ENCODE assay signal across 25 cellular contexts in genomic region chr20:58569211-58570125, GRCh38. TPM values are rescaled to one million over a fixed set of nuclear protein-coding genes. Genes with fewer than 3 reads are reported as not detected.
DNase-seq lines count a peak whose midpoint lies in the region; ATAC-seq, FAIRE-seq and TF ChIP-seq lines count a peak whose summit lies in the region.
"Had no signal": no experiment of that assay in that cellular context is flagged by ENCODE, and none has a peak within 500 bp of the region (broad histone marks: within the 10 kb centered on the region; RNA-seq: fewer than 3 reads in every experiment).

No MANE protein-coding gene starts in this region.

- peak; percentile 98 for FAIRE-seq in HTR-8/SVneo (lab: Jason Lieb, UNC)
- FAIRE-seq: colon, keratinocyte, small intestine had no signal

- 61 to 65% methylated on average over 29 of the region's 29 CpGs for WGBS in lower leg skin, 2 donors

- H3K9me3 ChIP-seq in SJCRH30 (replicated peaks) = no peaks in the 10 kb centered on the region
- H3K9me3 ChIP-seq: gastroesophageal sphincter, MG63, thoracic aorta had no signal

- H3K4me3 ChIP-seq in SJCRH30 (no peak overlapping the region), epithelial cell of esophagus (ENCODE audit: low read length) (no peak overlapping the region), lower leg skin (ENCODE audit: low read depth, poor library complexity, severe bottlenecking) (no peak overlapping the region)
- H3K4me3 ChIP-seq: gastroesophageal sphincter, MG63, thoracic aorta had no signal

- no peak for TF ChIP-seq CTCF in epithelial cell of esophagus (IDR thresholded peaks at IDR 0.05; ENCODE audit: insufficient read depth, low read depth, low read length, missing control alignments)
- no peak for TF ChIP-seq CTCF in lower leg skin (IDR thresholded peaks at IDR 0.05)

- TF ChIP-seq POLR2A in lower leg skin (IDR thresholded peaks at IDR 0.05) = no peak

- DNase-seq in HTR-8/SVneo (ENCODE audit: insufficient read length, low spot score) (no peak), SJCRH30 (no peak), epithelial cell of esophagus (ENCODE audit: low read depth) (peak; percentile 5), posterior vena cava (ENCODE audit: low spot score) (peak; percentile 36), NAMALWA (ENCODE audit: low spot score) (no peak), NK-92 (lab: John Stamatoyannopoulos, UW; ENCODE audit: unreplicated experiment) (no peak), lower leg skin (ENCODE audit: low spot score in 2 of 2) (no peak)
- DNase-seq: activated CD4-positive, alpha-beta T cell treated with anti-CD3 and anti-CD28 coated beads, Interleukin-2, amount 10 ng/mL, durations not matched to agents 7 days and 5 days; CD4-positive, alpha-beta T cell; MG63; naive thymus-derived CD4-positive, alpha-beta T cell; NCI-H187; NCI-H69; SHP77; small intestine; stimulated activated CD4-positive, alpha-beta T cell treated with anti-CD3 and anti-CD28 coated beads, Interleukin-2, amount 100 ng/mL, for 48 hours; stimulated activated naive B cell treated with anti-CD40 and anti-IgM and Interleukin-4, amounts not matched to agents 10 μg/mL and 1 μg/mL and 100 μg/mL, for 72 hours had no signal

- no peaks in the 10 kb centered on the region for H3K27me3 ChIP-seq in SJCRH30
- H3K27me3 ChIP-seq: gastroesophageal sphincter, MG63 had no signal

- H3K36me3 ChIP-seq in SJCRH30 = no peaks in the 10 kb centered on the region
- H3K36me3 ChIP-seq: gastroesophageal sphincter, MG63, thoracic aorta had no signal

- peaks cover 32% of the 10 kb centered on the region for H3K4me1 ChIP-seq in SJCRH30
- H3K4me1 ChIP-seq: parathyroid adenoma had no signal

- intact Hi-C loops in posterior vena cava (cut with DNase I) (loop anchor here in 1 of 2 donors (10.0 kb wide), 1 partner anchor 55 kb away; the partner anchor contains the start of gene APCDD1L), lower leg skin (cut with DNase I; ENCODE audit: low total_unique reads) (no loop called here)

- H3K27ac ChIP-seq in SJCRH30 = peak overlapping the region; percentile 55
- H3K27ac ChIP-seq: parathyroid adenoma, thoracic aorta had no signal

- ATAC-seq in GM21447 (IDR thresholded peaks at IDR 0.05; ENCODE audit: unreplicated experiment) = no peak
- ATAC-seq: gastroesophageal sphincter; naive thymus-derived CD4-positive, alpha-beta T cell; stimulated activated naive B cell treated with anti-CD40 and anti-IgM and Interleukin-4, amounts not matched to agents 10 μg/mL and 1 μg/mL and 100 μg/mL, for 72 hours had no signal

RNA-seq across cellular contexts. Expression of gene APCDD1L, which starts 54.3 kb away (rescaled TPM):
- 0.05 TPM in 1 of 2 replicates, not detected in the other for total RNA-seq in SJCRH30 (2014; rRNA removed; shearing (Covaris generic))
- total RNA-seq in posterior vena cava = 1 to 10 TPM in 1 of 2 donors, under 1 TPM in 1; 0.88 to 1.5 TPM
- 1 to 10 TPM in 3 of 4 donors, under 1 TPM in 1; 0.49 to 2.4 (median 1.4) TPM for total RNA-seq in lower leg skin
- total RNA-seq: activated CD4-positive, alpha-beta T cell treated with anti-CD3 and anti-CD28 coated beads, Interleukin-2, amount 10 ng/mL, durations not matched to agents 7 days and 5 days; activated T-helper 2 cell treated with anti-CD3 and anti-CD28 coated beads, Interferon-gamma antibody, Interleukin-2, Interleukin-4, amounts not matched to agents 10 μg/mL and 5 μg/mL and 100 μg/mL, durations not matched to agents 14 hours and 24 hours and 36 hours; CD4-positive, alpha-beta T cell; naive thymus-derived CD4-positive, alpha-beta T cell; OCI-LY7 had no signal

Comparison
In these comparisons a context has a peak if more than half of its experiments do, and no peak if none do; other contexts are left out.
1. DNase-seq: peak in epithelial cell of esophagus (single experiment) and posterior vena cava (single experiment); none in HTR-8/SVneo (single experiment), SJCRH30 (0 of 2), NAMALWA (single experiment), NK-92 (single experiment) and lower leg skin (0 of 2).